8 cellular contexts compared by ENCODE assay signal in the genomic region with DNA sequence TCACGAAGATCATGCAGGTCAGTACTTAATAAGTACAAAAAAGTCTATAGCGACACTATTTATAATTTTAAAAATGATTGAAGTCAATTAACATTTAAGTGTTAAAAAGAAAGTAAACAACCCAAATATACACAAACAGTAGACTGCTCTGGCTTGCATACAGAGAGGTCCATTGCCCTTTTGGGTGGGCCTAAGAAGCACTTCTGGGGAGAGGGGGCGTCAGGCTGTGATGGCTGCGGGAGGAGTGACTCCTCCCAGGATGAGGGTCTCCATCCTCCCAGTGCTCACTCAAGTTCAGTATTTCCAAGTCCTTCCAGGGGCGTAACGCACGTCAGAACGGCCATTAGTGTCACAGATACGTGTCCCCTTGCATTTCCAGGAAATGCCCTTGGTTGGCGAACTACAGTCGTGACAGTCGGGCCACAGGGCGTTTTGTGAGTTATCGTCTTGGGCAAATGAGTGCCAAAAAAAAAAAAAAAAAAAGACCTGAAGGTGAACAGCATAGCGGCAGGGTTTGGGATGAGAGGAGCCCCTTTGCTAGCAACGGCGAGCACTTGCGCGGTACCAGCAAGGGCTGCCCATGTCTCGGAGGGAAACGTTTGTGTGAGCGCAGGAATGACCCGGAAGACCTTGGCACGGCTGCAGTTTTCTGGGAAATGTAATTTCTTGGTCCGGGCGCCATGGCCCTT. TPM values are rescaled to one million over a fixed set of nuclear protein-coding genes. Genes with fewer than 3 reads are reported as not detected.
A peak's percentile ranks its signal among the peaks of the same experiment; 100 is the strongest.
DNase-seq lines count a peak whose midpoint lies in the region; ATAC-seq and TF ChIP-seq lines count a peak whose summit lies in the region.

A gene with protein sequence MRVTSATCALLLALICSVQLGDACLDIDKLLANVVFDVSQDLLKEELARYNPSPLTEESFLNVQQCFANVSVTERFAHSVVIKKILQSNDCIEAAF (minus strand): TSS at position 463 of the 689 bp plus-strand sequence. CDS start 82,596 bp downstream, outside the sequence.

- H3K4me3 Mint-ChIP-seq in chondrocyte (ENCODE audit: unreplicated experiment) = peak within 1 kb of the TSS; percentile 85
- H3K4me3 Mint-ChIP-seq in stimulated activated effector memory CD8-positive, alpha-beta T cell treated with anti-CD3 and anti-CD28 coated beads, Interleukin-12 subunit alpha, Interleukin-12 subunit beta, amount 100 ng/mL, for 72 hours = peak within 1 kb of the TSS; percentile 92

- H3K4me1 Mint-ChIP-seq in chondrocyte (ENCODE audit: low read depth) = peaks cover 29% of the 10 kb centered on the region
- peaks cover 25% of the 10 kb centered on the region for H3K4me1 Mint-ChIP-seq in stimulated activated effector memory CD8-positive, alpha-beta T cell treated with anti-CD3 and anti-CD28 coated beads, Interleukin-12 subunit alpha, Interleukin-12 subunit beta, amount 100 ng/mL, for 72 hours

- H3K27ac Mint-ChIP-seq in chondrocyte (ENCODE audit: unreplicated experiment) = peak within 1 kb of the TSS; percentile 97
- H3K27ac Mint-ChIP-seq in stimulated activated effector memory CD8-positive, alpha-beta T cell treated with anti-CD3 and anti-CD28 coated beads, Interleukin-12 subunit alpha, Interleukin-12 subunit beta, amount 100 ng/mL, for 72 hours = peak within 1 kb of the TSS; percentile 99

- no peaks in the 10 kb centered on the region for H3K27me3 Mint-ChIP-seq in chondrocyte (ENCODE audit: low read depth)

- peaks cover 37% of the 10 kb centered on the region for H3K9me3 Mint-ChIP-seq in chondrocyte (ENCODE audit: low read depth)
- H3K9me3 Mint-ChIP-seq in stimulated activated effector memory CD8-positive, alpha-beta T cell treated with anti-CD3 and anti-CD28 coated beads, Interleukin-12 subunit alpha, Interleukin-12 subunit beta, amount 100 ng/mL, for 72 hours = peaks cover 10% of the 10 kb centered on the region

- peak; percentile 63 for TF ChIP-seq CTCF in chondrocyte (IDR thresholded peaks at IDR 0.05)

- peak; percentile 46 to 62 for DNase-seq in stimulated activated CD4-positive, alpha-beta T cell treated with anti-CD3 and anti-CD28 coated beads, Interleukin-12 subunit alpha, Interleukin-12 subunit beta, amount 100 ng/mL, for 24 hours (ENCODE audit: low read depth in 2 of 2)
- DNase-seq in stimulated activated CD4-positive, alpha-beta T cell treated with anti-CD3 and anti-CD28 coated beads, Interleukin-12 subunit alpha, Interleukin-12 subunit beta, amount 100 ng/mL, for 4 hours = no peak
- DNase-seq in NCI-H1436 (lab: John Stamatoyannopoulos, UW) (peak; percentile 80), SW480 (ENCODE audit: low spot score) (peak; percentile 93), chondrocyte (ENCODE audit: low spot score) (no peak), left kidney (ENCODE audit: low read depth, low spot score) (peak; percentile 90)
- peak in 1 of 2 donors; percentile 28 for DNase-seq in stimulated activated effector memory CD8-positive, alpha-beta T cell treated with anti-CD3 and anti-CD28 coated beads, Interleukin-12 subunit alpha, Interleukin-12 subunit beta, amount 100 ng/mL, for 72 hours (ENCODE audit: low spot score in 2 of 2)

- peak; percentile 56 for ATAC-seq in HG02852 (IDR thresholded peaks at IDR 0.05; ENCODE audit: unreplicated experiment)
- ATAC-seq in stimulated activated effector memory CD8-positive, alpha-beta T cell treated with anti-CD3 and anti-CD28 coated beads, Interleukin-12 subunit alpha, Interleukin-12 subunit beta, amount 100 ng/mL, for 72 hours = peak; percentile 72

- H3K36me3 Mint-ChIP-seq in chondrocyte (ENCODE audit: low read depth) = peaks cover 35% of the 10 kb centered on the region
- peaks cover 49% of the 10 kb centered on the region for H3K36me3 Mint-ChIP-seq in stimulated activated effector memory CD8-positive, alpha-beta T cell treated with anti-CD3 and anti-CD28 coated beads, Interleukin-12 subunit alpha, Interleukin-12 subunit beta, amount 100 ng/mL, for 72 hours

RNA-seq across cellular contexts. Expression of the gene that starts here (rescaled TPM):
- 0.44 to 0.56 TPM (median 0.47 TPM) in 3 replicates for total RNA-seq in chondrocyte

Comparison
In these comparisons a context has a peak if more than half of its experiments do, and no peak if none do; other contexts are left out.
1. DNase-seq: peak in stimulated activated CD4-positive, alpha-beta T cell treated with anti-CD3 and anti-CD28 coated beads, Interleukin-12 subunit alpha, Interleukin-12 subunit beta, amount 100 ng/mL, for 24 hours (2 of 2), NCI-H1436 (single experiment), SW480 (single experiment) and left kidney (single experiment); none in stimulated activated CD4-positive, alpha-beta T cell treated with anti-CD3 and anti-CD28 coated beads, Interleukin-12 subunit alpha, Interleukin-12 subunit beta, amount 100 ng/mL, for 4 hours (single experiment) and chondrocyte (single experiment).